In genomic region chr3:148757238-148757930, GRCh38 we compare ENCODE assay signal across 15 cellular contexts. TPM values are rescaled to one million over a fixed set of nuclear protein-coding genes. Genes with fewer than 3 reads are reported as not detected.
DNase-seq lines count a peak whose midpoint lies in the region; TF ChIP-seq lines count a peak whose summit lies in the region.
"Had no signal": no experiment of that assay in that cellular context is flagged by ENCODE, and none has a peak within 500 bp of the region (broad histone marks: within the 10 kb centered on the region; RNA-seq: fewer than 3 reads in every experiment).

No MANE protein-coding gene starts in this region.

- H3K4me1 ChIP-seq in smooth muscle cell (ENCODE audit: low read depth), result peaks cover 7% of the 10 kb centered on the region
- no peaks in the 10 kb centered on the region for H3K4me1 ChIP-seq in colonic mucosa
- H3K4me1 ChIP-seq: psoas muscle had no signal

- H3K4me3 ChIP-seq in fibroblast of mammary gland (ENCODE audit: control insufficient read depth, low read depth, low read length), result no peak overlapping the region
- H3K4me3 ChIP-seq in smooth muscle cell, result no peak overlapping the region
- H3K4me3 ChIP-seq in colonic mucosa, result no peak overlapping the region
- H3K4me3 ChIP-seq: psoas muscle, SJCRH30 had no signal

- peaks cover 4% of the 10 kb centered on the region for H3F3A ChIP-seq in smooth muscle cell (ENCODE audit: low read depth)

- no peak for TF ChIP-seq CTCF in fibroblast of mammary gland (conservative IDR thresholded peaks at IDR 0.05; ENCODE audit: control insufficient read depth, insufficient read depth, low read depth, low read length)
- TF ChIP-seq CTCF in smooth muscle cell (IDR thresholded peaks at IDR 0.05; ENCODE audit: borderline replicate concordance, insufficient read depth, poor library complexity, severe bottlenecking), result no peak
- TF ChIP-seq CTCF in colonic mucosa (IDR thresholded peaks at IDR 0.05), result no peak
- no peak for TF ChIP-seq CTCF in osteocyte (IDR thresholded peaks at IDR 0.05)

- DNase-seq in H4 (ENCODE audit: low spot score) (peak; percentile 64), RPMI7951 (ENCODE audit: low read depth) (peak; percentile 14), fibroblast of mammary gland (ENCODE audit: low read depth) (peak; percentile 92), smooth muscle cell (lab: John Stamatoyannopoulos, UW; ENCODE audit: unreplicated experiment) (no peak), DMS79 (lab: John Stamatoyannopoulos, UW) (no peak), colonic mucosa (no peak), osteocyte (ENCODE audit: extremely low spot score, unreplicated experiment) (no peak)
- DNase-seq in activated T-cell treated with anti-CD3 and anti-CD28 coated beads, Interleukin-2, amount 50 U/mL, for 1 hour, result no peak
- DNase-seq: activated CD4-positive, alpha-beta T cell treated with anti-CD3 and anti-CD28 coated beads, Interleukin-2, amount 50 U/mL, for 1 hour; NCI-H2029; psoas muscle had no signal

- WGBS in smooth muscle cell (ENCODE audit: low lambda C conversion rate), result 75% methylated on average over 8 of the region's 8 CpGs

- no peak overlapping the region for H3K27ac Mint-ChIP-seq in osteocyte (ENCODE audit: unreplicated experiment)
- H3K27ac Mint-ChIP-seq: activated naive CD4-positive, alpha-beta T cell treated with anti-CD3 and anti-CD28 coated beads, Interleukin-2, amount 50 U/mL, for 24 hours; type B pancreatic cell had no signal

- no peak overlapping the region for H3K4me3 Mint-ChIP-seq in osteocyte (ENCODE audit: unreplicated experiment)
- H3K4me3 Mint-ChIP-seq: activated naive CD4-positive, alpha-beta T cell treated with anti-CD3 and anti-CD28 coated beads, Interleukin-2, amount 50 U/mL, for 24 hours; type B pancreatic cell had no signal

- peaks cover 3% of the 10 kb centered on the region for H3K4me1 Mint-ChIP-seq in osteocyte (ENCODE audit: unreplicated experiment)
- H3K4me1 Mint-ChIP-seq: activated naive CD4-positive, alpha-beta T cell treated with anti-CD3 and anti-CD28 coated beads, Interleukin-2, amount 50 U/mL, for 24 hours had no signal

- H3K27me3 Mint-ChIP-seq in osteocyte (ENCODE audit: unreplicated experiment), result peaks cover 2% of the 10 kb centered on the region
- H3K27me3 Mint-ChIP-seq: activated naive CD4-positive, alpha-beta T cell treated with anti-CD3 and anti-CD28 coated beads, Interleukin-2, amount 50 U/mL, for 24 hours had no signal

- H3K27me3 ChIP-seq in smooth muscle cell (ENCODE audit: low read depth), result no peaks in the 10 kb centered on the region
- no peaks in the 10 kb centered on the region for H3K27me3 ChIP-seq in colonic mucosa
- H3K27me3 ChIP-seq: SJCRH30 had no signal

- H3K36me3 ChIP-seq in smooth muscle cell (ENCODE audit: low read depth) (no peaks in the 10 kb centered on the region), colonic mucosa (no peaks in the 10 kb centered on the region)
- H3K36me3 ChIP-seq: SJCRH30 had no signal

- H3K4me2 ChIP-seq in smooth muscle cell, result no peak overlapping the region

- peak overlapping the region; percentile 11 for H3K27ac ChIP-seq in smooth muscle cell (ENCODE audit: low read depth)
- H3K27ac ChIP-seq in colonic mucosa, result no peak overlapping the region
- H3K27ac ChIP-seq: psoas muscle, SJCRH30 had no signal

- H4K20me1 ChIP-seq in smooth muscle cell (ENCODE audit: low read depth), result no peaks in the 10 kb centered on the region

- no peaks in the 10 kb centered on the region for H3K79me2 ChIP-seq in smooth muscle cell (ENCODE audit: low read depth)

- H2AFZ ChIP-seq in smooth muscle cell (ENCODE audit: low read depth), result no peak overlapping the region

- H3K9me3 ChIP-seq in smooth muscle cell (replicated peaks; ENCODE audit: low read depth) (no peaks in the 10 kb centered on the region), colonic mucosa (no peaks in the 10 kb centered on the region)
- H3K9me3 ChIP-seq: psoas muscle, SJCRH30 had no signal

- H3K9ac ChIP-seq in smooth muscle cell (ENCODE audit: low read depth) (no peak overlapping the region), colonic mucosa (ENCODE audit: low read depth in 2 of 2, low read length in 2 of 2) (no peak overlapping the region)

- H3K36me3 Mint-ChIP-seq in osteocyte (ENCODE audit: unreplicated experiment), result no peaks in the 10 kb centered on the region
- H3K36me3 Mint-ChIP-seq: activated naive CD4-positive, alpha-beta T cell treated with anti-CD3 and anti-CD28 coated beads, Interleukin-2, amount 50 U/mL, for 24 hours had no signal

- H3K9me3 Mint-ChIP-seq in osteocyte (ENCODE audit: unreplicated experiment), result no peaks in the 10 kb centered on the region
- H3K9me3 Mint-ChIP-seq: activated naive CD4-positive, alpha-beta T cell treated with anti-CD3 and anti-CD28 coated beads, Interleukin-2, amount 50 U/mL, for 24 hours had no signal

- intact Hi-C loops in colonic mucosa (cut with DNase I), result no loop called here

RNA-seq across cellular contexts. Expression of gene AGTR1, which starts 59.7 kb away (rescaled TPM):
- total RNA-seq in H4 (2014; rRNA removed; shearing (Covaris generic)), result 0.45 and 0.53 TPM in 2 replicates
- total RNA-seq in RPMI7951 (2014; rRNA removed; shearing (Covaris generic)), result 0.10 TPM in 1 of 2 replicates, not detected in the other
- total RNA-seq in smooth muscle cell (4.0 and 5.8 TPM in 2 replicates), colonic mucosa (1 to 10 TPM in 1 of 2 donors, under 1 TPM in 1; 0.47 to 2.4 TPM), osteocyte (2.0 and 2.1 TPM in 2 replicates)
- 0.98 and 3.2 TPM in 2 replicates for polyA plus RNA-seq in smooth muscle cell
- total RNA-seq: Daoy had no signal

Comparison
In these comparisons a context has a peak if more than half of its experiments do, and no peak if none do; other contexts are left out.
1. DNase-seq: peak in H4 (single experiment), RPMI7951 (single experiment) and fibroblast of mammary gland (single experiment); none in smooth muscle cell (single experiment), DMS79 (single experiment), colonic mucosa (single experiment), activated T-cell treated with anti-CD3 and anti-CD28 coated beads, Interleukin-2, amount 50 U/mL, for 1 hour (single experiment) and osteocyte (single experiment).